Comparison of ENCODE assay signal across 15 cellular contexts in the genomic region with DNA sequence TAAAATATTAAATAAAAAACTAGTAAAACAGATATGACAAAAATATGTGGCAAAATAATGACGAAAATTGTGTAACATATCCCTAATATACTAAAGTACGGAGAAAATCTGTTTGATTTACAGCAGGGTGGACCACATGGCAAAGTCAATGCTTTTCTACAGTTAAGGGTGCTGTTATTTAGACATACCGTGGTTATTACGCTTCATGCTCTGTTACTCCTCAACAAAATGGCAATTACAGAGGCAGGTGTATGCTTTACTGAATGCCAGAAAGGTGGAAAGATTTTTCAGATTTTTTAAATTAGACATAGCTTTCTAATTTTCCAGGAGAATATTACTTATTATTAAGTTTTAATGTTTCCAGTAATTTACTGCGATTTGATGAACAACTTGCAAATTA.
DNase-seq lines count a peak whose midpoint lies in the region; ATAC-seq and TF ChIP-seq lines count a peak whose summit lies in the region.
"Had no signal": no experiment of that assay in that cellular context is flagged by ENCODE, and none has a peak within 500 bp of the region (broad histone marks: within the 10 kb centered on the region; RNA-seq: fewer than 3 reads in every experiment).

No MANE protein-coding gene starts in this region.

- no peak for ATAC-seq in WTC11

- H3K27ac Mint-ChIP-seq in WTC11 (no peak overlapping the region), nephron progenitor cell (no peak overlapping the region)
- H3K27ac Mint-ChIP-seq: CD4-positive, alpha-beta memory T cell had no signal

- CTCF ChIA-PET in WTC11 (lab: Charles Lee), result no interaction called here

- H3K9me3 Mint-ChIP-seq in WTC11 (no peaks in the 10 kb centered on the region), nephron progenitor cell (no peaks in the 10 kb centered on the region)
- H3K9me3 Mint-ChIP-seq: CD4-positive, alpha-beta memory T cell had no signal

- H3K27me3 Mint-ChIP-seq in WTC11 (ENCODE audit: low read depth) (no peaks in the 10 kb centered on the region), nephron progenitor cell (ENCODE audit: low read depth, poor library complexity) (no peaks in the 10 kb centered on the region)

- POLR2A ChIA-PET in WTC11 (lab: Charles Lee), result no interaction called here

- H3K4me3 Mint-ChIP-seq in WTC11 (no peak overlapping the region), nephron progenitor cell (no peak overlapping the region)
- H3K4me3 Mint-ChIP-seq: CD4-positive, alpha-beta memory T cell had no signal

- DNase-seq in NCI-H2171 treated with DMSO at 0.1 percent for 48 hours (lab: John Stamatoyannopoulos, UW), result peak; percentile 31
- DNase-seq in NCI-H2171 (lab: John Stamatoyannopoulos, UW), result no peak
- peak; percentile 49 for DNase-seq in NCI-H1694 treated with DMSO at 0.1 percent for 48 hours (lab: John Stamatoyannopoulos, UW)
- no peak for DNase-seq in WTC11 (ENCODE audit: low spot score)
- DNase-seq in activated CD4-positive, alpha-beta T cell treated with anti-CD3 and anti-CD28 coated beads, Interleukin-2, amount 50 U/mL, for 48 hours, result no peak
- DNase-seq in UCSD-AML1 (lab: John Stamatoyannopoulos, UW; ENCODE audit: unreplicated experiment), result no peak
- DNase-seq in nephron progenitor cell, result no peak
- DNase-seq: Calu3; CD4-positive, alpha-beta memory T cell; KG1; NCI-H2029; NCI-H526 treated with DMSO at 0.1 percent for 48 hours; NK-92 treated with Interleukin-12 subunit alpha and Interleukin-12 subunit beta, amount 100 ng/mL, for 24 hours; SHP77; SK-N-SH had no signal

- no peak for TF ChIP-seq CTCF in WTC11 (IDR thresholded peaks at IDR 0.05)
- no peak for TF ChIP-seq CTCF in nephron progenitor cell (IDR thresholded peaks at IDR 0.05)

- H3K36me3 Mint-ChIP-seq in WTC11 (no peaks in the 10 kb centered on the region), nephron progenitor cell (ENCODE audit: low read depth) (no peaks in the 10 kb centered on the region)
- H3K36me3 Mint-ChIP-seq: CD4-positive, alpha-beta memory T cell had no signal

- H3K4me1 Mint-ChIP-seq in WTC11 (no peaks in the 10 kb centered on the region), nephron progenitor cell (no peaks in the 10 kb centered on the region)
- H3K4me1 Mint-ChIP-seq: CD4-positive, alpha-beta memory T cell had no signal

TF ChIP-seq in WTC11, 78 proteins besides CTCF, POLR2A, EP300 and RAD21:
- TF ChIP-seq, protein P1, sequence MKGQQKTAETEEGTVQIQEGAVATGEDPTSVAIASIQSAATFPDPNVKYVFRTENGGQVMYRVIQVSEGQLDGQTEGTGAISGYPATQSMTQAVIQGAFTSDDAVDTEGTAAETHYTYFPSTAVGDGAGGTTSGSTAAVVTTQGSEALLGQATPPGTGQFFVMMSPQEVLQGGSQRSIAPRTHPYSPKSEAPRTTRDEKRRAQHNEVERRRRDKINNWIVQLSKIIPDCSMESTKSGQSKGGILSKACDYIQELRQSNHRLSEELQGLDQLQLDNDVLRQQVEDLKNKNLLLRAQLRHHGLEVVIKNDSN (CRISPR knock-in tag; IDR thresholded peaks at IDR 0.05), result no peak
- TF ChIP-seq HMGA2 (CRISPR knock-in tag; IDR thresholded peaks at IDR 0.05), result peak; percentile 39; the same call in 1 of the 2 replicates
TF ChIP-seq in WTC11: peak in this region for 1.

Comparison
In these comparisons a context has a peak if more than half of its experiments do, and no peak if none do; other contexts are left out.
1. DNase-seq: peak in NCI-H2171 treated with DMSO at 0.1 percent for 48 hours (single experiment) and NCI-H1694 treated with DMSO at 0.1 percent for 48 hours (single experiment); none in NCI-H2171 (single experiment), WTC11 (single experiment), activated CD4-positive, alpha-beta T cell treated with anti-CD3 and anti-CD28 coated beads, Interleukin-2, amount 50 U/mL, for 48 hours (0 of 2), UCSD-AML1 (single experiment) and nephron progenitor cell (single experiment).